8 cellular contexts compared by ENCODE assay signal in genomic region chr2:219460424-219460926, GRCh38. TPM values are rescaled to one million over a fixed set of nuclear protein-coding genes. Genes with fewer than 3 reads are reported as not detected.
DNase-seq lines count a peak whose midpoint lies in the region; ATAC-seq and TF ChIP-seq lines count a peak whose summit lies in the region.

No MANE protein-coding gene starts in this region.

- DNase-seq in RPMI7951 (ENCODE audit: low read depth) (peak; percentile 97), Right ventricle myocardium inferior (ENCODE audit: missing footprints) (peak; percentile 87), osteoblast (ENCODE audit: insufficient read length, low spot score, missing footprints) (peak; percentile 99), LoVo (ENCODE audit: low spot score) (no peak)
- no peak for DNase-seq in stimulated activated CD4-positive, alpha-beta T cell treated with anti-CD3 and anti-CD28 coated beads, Interleukin-1b, Interleukin-23, amount 100 ng/mL, for 48 hours

- no peaks in the 10 kb centered on the region for H3K79me2 ChIP-seq in osteoblast (ENCODE audit: insufficient read depth, low read length)

- intact Hi-C loops in Right ventricle myocardium inferior (cut with DNase I) = loop anchor here (2.0 to 5.0 kb wide), 2 partner anchors 20 to 58 kb away; no protein-coding TSS in a partner anchor

- H3K27ac ChIP-seq in BLaER1 treated with 17β-estradiol and CSF1 and Interleukin-3, amounts not matched to agents 10 nM and 100 nM = peak overlapping the region in 7 of 11 experiments; percentile 39 to 59 (median 56); a peak in 13 of 22 replicates
- H3K27ac ChIP-seq in osteoblast (ENCODE audit: low read depth, low read length) = peak overlapping the region; percentile 71

- peak overlapping the region in 9 of 11 experiments; percentile 2 to 70 (median 50); a peak in 13 of 22 replicates for H3K9ac ChIP-seq in BLaER1 treated with 17β-estradiol and CSF1 and Interleukin-3, amounts not matched to agents 10 nM and 100 nM

- H3K4me3 ChIP-seq in BLaER1 treated with 17β-estradiol and CSF1 and Interleukin-3, amounts not matched to agents 10 nM and 100 nM = peak overlapping the region in 2 of 10 experiments; percentile 35 to 48; a peak in 3 of 20 replicates
- H3K4me3 ChIP-seq in osteoblast (ENCODE audit: insufficient read depth, low read length) = peak overlapping the region; percentile 9

- ATAC-seq in Right ventricle myocardium inferior (peak; percentile 82), GM21619 (IDR thresholded peaks at IDR 0.05; ENCODE audit: unreplicated experiment) (no peak), GM19328 (IDR thresholded peaks at IDR 0.05; ENCODE audit: unreplicated experiment) (no peak)

- H3K27me3 ChIP-seq in BLaER1 treated with 17β-estradiol and CSF1 and Interleukin-3, amounts not matched to agents 10 nM and 100 nM = no peaks in the 10 kb centered on the region
- no peaks in the 10 kb centered on the region for H3K27me3 ChIP-seq in osteoblast (ENCODE audit: insufficient read depth, low read length)

- H3K9me3 ChIP-seq in BLaER1 treated with 17β-estradiol and CSF1 and Interleukin-3, amounts not matched to agents 10 nM and 100 nM (replicated peaks in 1 of 11) = no peaks in the 10 kb centered on the region
- no peaks in the 10 kb centered on the region for H3K9me3 ChIP-seq in osteoblast (ENCODE audit: low read depth, low read length)

- H3K4me2 ChIP-seq in BLaER1 treated with 17β-estradiol and CSF1 and Interleukin-3, amounts not matched to agents 10 nM and 100 nM = peak overlapping the region; percentile 68 to 96 (median 84)
- peak overlapping the region; percentile 56 for H3K4me2 ChIP-seq in osteoblast (ENCODE audit: insufficient read depth, low read length)

- H3K4me1 ChIP-seq in BLaER1 treated with 17β-estradiol and CSF1 and Interleukin-3, amounts not matched to agents 10 nM and 100 nM = peaks cover 22 to 81% (median 54%) of the 10 kb centered on the region in 10 experiments
- H3K4me1 ChIP-seq in osteoblast (ENCODE audit: insufficient read depth, low read length) = peaks cover 27% of the 10 kb centered on the region

- no peaks in the 10 kb centered on the region; a peak in 1 of 22 replicates for H3K36me3 ChIP-seq in BLaER1 treated with 17β-estradiol and CSF1 and Interleukin-3, amounts not matched to agents 10 nM and 100 nM
- H3K36me3 ChIP-seq in osteoblast (ENCODE audit: insufficient read depth, low read length) = peaks cover 49% of the 10 kb centered on the region

- no peak overlapping the region for H2AFZ ChIP-seq in osteoblast (ENCODE audit: low read length)

- TF ChIP-seq CTCF in osteoblast (IDR thresholded peaks at IDR 0.05; ENCODE audit: extremely low read depth, low read depth, low read length) = no peak

- no peaks in the 10 kb centered on the region for H4K20me1 ChIP-seq in BLaER1 treated with 17β-estradiol and CSF1 and Interleukin-3, amounts not matched to agents 10 nM and 100 nM
- H4K20me1 ChIP-seq in osteoblast (ENCODE audit: insufficient read depth, low read length) = no peaks in the 10 kb centered on the region

RNA-seq across cellular contexts. Expression of gene SPEG, which starts 25.8 kb away (rescaled TPM):
- total RNA-seq in RPMI7951 (2014; rRNA removed; shearing (Covaris generic)) = 32.7 and 33.3 TPM in 2 replicates
- 119 TPM for total RNA-seq in Right ventricle myocardium inferior
- 24.2 and 26.4 TPM in 2 replicates for total RNA-seq in osteoblast

RNA-seq across cellular contexts. Expression of gene GMPPA, which starts 38.2 kb away (rescaled TPM):
- 87.5 and 91.9 TPM in 2 replicates for total RNA-seq in RPMI7951 (2014; rRNA removed; shearing (Covaris generic))
- total RNA-seq in Right ventricle myocardium inferior = 22.9 TPM
- 46.0 and 46.3 TPM in 2 replicates for total RNA-seq in osteoblast

RNA-seq across cellular contexts. Expression of gene DES, which starts 42.3 kb away (rescaled TPM):
- total RNA-seq in RPMI7951 (2014; rRNA removed; shearing (Covaris generic)) = 0.20 and 0.60 TPM in 2 replicates
- total RNA-seq in Right ventricle myocardium inferior (13,356 TPM), osteoblast (0.72 and 1.2 TPM in 2 replicates)

RNA-seq across cellular contexts. Expression of gene ASIC4, which starts 53.8 kb away (rescaled TPM):
- total RNA-seq in RPMI7951 (2014; rRNA removed; shearing (Covaris generic)) = 0.10 TPM in 1 of 2 replicates, not detected in the other
- not detected for total RNA-seq in Right ventricle myocardium inferior
- under 0.01 TPM in 1 of 2 replicates, not detected in the other for total RNA-seq in osteoblast

Comparison
In these comparisons a context has a peak if more than half of its experiments do, and no peak if none do; other contexts are left out.
1. DNase-seq: peak in RPMI7951 (single experiment), Right ventricle myocardium inferior (single experiment) and osteoblast (single experiment); none in LoVo (single experiment) and stimulated activated CD4-positive, alpha-beta T cell treated with anti-CD3 and anti-CD28 coated beads, Interleukin-1b, Interleukin-23, amount 100 ng/mL, for 48 hours (single experiment).
2. RNA of gene DES, which starts 42.3 kb away (total RNA-seq): 13,356 TPM in Right ventricle myocardium inferior (single experiment); 0.72 to 1.2 TPM in osteoblast and 0.20 to 0.60 TPM in RPMI7951; every median in the first group is over 1,000 times any median in the second.